ENCODE assay signal across 15 cellular contexts in genomic region chr2:71718686-71719085, GRCh38.
"Had no signal": no experiment of that assay in that cellular context is flagged by ENCODE, and none has a peak within 500 bp of the region (broad histone marks: within the 10 kb centered on the region; RNA-seq: fewer than 3 reads in every experiment).

No MANE protein-coding gene starts in this region.

- H3K9me3 ChIP-seq: colonic mucosa, neutrophil, suprapubic skin, tibial nerve, upper lobe of right lung had no signal

- H3K36me3 ChIP-seq: colonic mucosa, heart left ventricle, neutrophil, suprapubic skin, tibial nerve, upper lobe of right lung had no signal

- H3K27me3 ChIP-seq: colonic mucosa, heart left ventricle, suprapubic skin, tibial nerve, upper lobe of right lung had no signal

- H3K27ac Mint-ChIP-seq: naive thymus-derived CD4-positive, alpha-beta T cell had no signal

- H3K36me3 Mint-ChIP-seq: naive thymus-derived CD4-positive, alpha-beta T cell had no signal

- H3K4me1 ChIP-seq: colonic mucosa had no signal

- H3K4me3 ChIP-seq: colonic mucosa, heart left ventricle, smooth muscle cell, suprapubic skin, tibial nerve, upper lobe of right lung had no signal

- H3K27ac ChIP-seq: colonic mucosa, neutrophil, suprapubic skin had no signal

- ATAC-seq: heart left ventricle; naive thymus-derived CD4-positive, alpha-beta T cell; stimulated activated naive CD8-positive, alpha-beta T cell treated with anti-CD3 and anti-CD28 coated beads, Interleukin-15, Interleukin-2, amounts not matched to agents 100 U/mL and 50 U/mL, for 24 hours; upper lobe of right lung had no signal

- DNase-seq: cerebellar nuclear complex; colonic mucosa; effector CD4-positive, alpha-beta T cell; foreskin melanocyte; heart left ventricle; hypothalamus; kidney glomerular epithelial cell; naive thymus-derived CD4-positive, alpha-beta T cell; stimulated activated CD4-positive, alpha-beta T cell treated with anti-CD3 and anti-CD28 coated beads, Interleukin-2, amount 100 ng/mL, for 48 hours; stimulated activated naive CD8-positive, alpha-beta T cell treated with anti-CD3 and anti-CD28 coated beads, Interleukin-15, Interleukin-2, amounts not matched to agents 100 U/mL and 50 U/mL, for 24 hours; upper lobe of right lung had no signal

- H3K4me3 Mint-ChIP-seq: naive thymus-derived CD4-positive, alpha-beta T cell had no signal

- H3K4me1 Mint-ChIP-seq: naive thymus-derived CD4-positive, alpha-beta T cell had no signal
